In genomic region chr16:15786501-15786900, GRCh38 we compare ENCODE assay signal across 17 cellular contexts.
DNase-seq lines count a peak whose midpoint lies in the region; ATAC-seq, FAIRE-seq and TF ChIP-seq lines count a peak whose summit lies in the region.
"Had no signal": no experiment of that assay in that cellular context is flagged by ENCODE, and none has a peak within 500 bp of the region (broad histone marks: within the 10 kb centered on the region; RNA-seq: fewer than 3 reads in every experiment).

No MANE protein-coding gene starts in this region.

- H3K36me3 ChIP-seq in bronchial epithelial cell (ENCODE audit: control insufficient read depth, insufficient read depth, low read length) (no peaks in the 10 kb centered on the region), muscle layer of colon (ENCODE audit: insufficient read depth, low read length) (peaks cover 75% of the 10 kb centered on the region), stomach (peaks cover 0 to 39% (median 7%) of the 10 kb centered on the region in 4 donors), body of pancreas (replicated peaks in 1 of 2; ENCODE audit: insufficient read depth in 1 of 2, low read depth in 2 of 2) (no peaks in the 10 kb centered on the region)

- TF ChIP-seq POLR2A in stomach (IDR thresholded peaks at IDR 0.05) (no peak), body of pancreas (IDR thresholded peaks at IDR 0.05) (no peak)

- no peak for ATAC-seq in HG03139 (IDR thresholded peaks at IDR 0.05; ENCODE audit: unreplicated experiment)
- no peak for ATAC-seq in body of pancreas
- ATAC-seq: GM12878 had no signal

- TF ChIP-seq EP300 in stomach (IDR thresholded peaks at IDR 0.05): no peak

- H3K4me1 ChIP-seq in muscle layer of colon (ENCODE audit: insufficient read depth, low read length): peaks cover 82% of the 10 kb centered on the region
- H3K4me1 ChIP-seq in stomach: peaks cover 0 to 25% (median 12%) of the 10 kb centered on the region in 4 donors
- H3K4me1 ChIP-seq in body of pancreas: no peaks in the 10 kb centered on the region

- no peak overlapping the region for H3K9ac ChIP-seq in muscle layer of colon (ENCODE audit: low read length)
- H3K9ac ChIP-seq: GM23248 had no signal

- 80 to 94% (median 86%) methylated on average over 9 to 11 of the region's 11 CpGs for WGBS in stomach, 5 donors
- WGBS in body of pancreas, 2 donors: 85 to 89% methylated on average over 10 to 11 of the region's 11 CpGs

- intact Hi-C loops in stomach (cut with DNase I; ENCODE audit: low total_unique reads) (no loop called here), body of pancreas (cut with DNase I) (no loop called here)

- H3K9me3 ChIP-seq in muscle layer of colon (ENCODE audit: low read length) (no peaks in the 10 kb centered on the region), stomach (no peaks in the 10 kb centered on the region), body of pancreas (no peaks in the 10 kb centered on the region)

- no peak overlapping the region for H3K4me3 ChIP-seq in bronchial epithelial cell (ENCODE audit: low read depth, low read length)
- no peak overlapping the region for H3K4me3 ChIP-seq in muscle layer of colon (ENCODE audit: low read depth in 1 of 2, low read length in 2 of 2)
- no peak overlapping the region for H3K4me3 ChIP-seq in stomach
- H3K4me3 ChIP-seq in body of pancreas: no peak overlapping the region
- H3K4me3 ChIP-seq: GM12878, GM23248 had no signal

- FAIRE-seq in bronchial epithelial cell (lab: Jason Lieb, UNC): peak; percentile 52
- FAIRE-seq in urothelium cell line (lab: Jason Lieb, UNC): peak; percentile 48
- FAIRE-seq: GM12878, GM18507 had no signal

- H3K27ac ChIP-seq in muscle layer of colon (ENCODE audit: low read depth, low read length): peak overlapping the region; percentile 63
- H3K27ac ChIP-seq in stomach: peak overlapping the region in 3 of 5 donors; percentile 1 to 64 (median 59)
- H3K27ac ChIP-seq in body of pancreas: no peak overlapping the region
- H3K27ac ChIP-seq: GM23248, HL-60 had no signal

- DNase-seq in bronchial epithelial cell (ENCODE audit: low read depth) (no peak), stomach (no peak), urothelium cell line (ENCODE audit: low spot score) (no peak), RKO (ENCODE audit: low spot score) (no peak), body of pancreas (no peak)
- DNase-seq: ACHN; C1 segment of cervical spinal cord; Calu3; CD4-positive, alpha-beta T cell; DMS 273 treated with DMSO at 0.1 percent for 48 hours; GM23248; H7 had no signal

- TF ChIP-seq CTCF in bronchial epithelial cell (IDR thresholded peaks at IDR 0.05; ENCODE audit: insufficient read depth, low read length, severe bottlenecking) (no peak), stomach (IDR thresholded peaks at IDR 0.05) (no peak), body of pancreas (IDR thresholded peaks at IDR 0.05) (no peak)

- H3K27me3 ChIP-seq in bronchial epithelial cell (ENCODE audit: control insufficient read depth, insufficient read depth, low read length) (peaks cover 1% of the 10 kb centered on the region), muscle layer of colon (ENCODE audit: control insufficient read depth in 1 of 2, insufficient read depth in 2 of 2, low read length in 2 of 2) (no peaks in the 10 kb centered on the region), stomach (no peaks in the 10 kb centered on the region), body of pancreas (no peaks in the 10 kb centered on the region)

Comparison
In these comparisons a context has a peak if more than half of its experiments do, and no peak if none do; other contexts are left out.
1. H3K27ac ChIP-seq: peak in muscle layer of colon (single experiment) and stomach (3 of 5); none in body of pancreas (0 of 4).